ENCODE assay signal across 9 cellular contexts in the genomic region with DNA sequence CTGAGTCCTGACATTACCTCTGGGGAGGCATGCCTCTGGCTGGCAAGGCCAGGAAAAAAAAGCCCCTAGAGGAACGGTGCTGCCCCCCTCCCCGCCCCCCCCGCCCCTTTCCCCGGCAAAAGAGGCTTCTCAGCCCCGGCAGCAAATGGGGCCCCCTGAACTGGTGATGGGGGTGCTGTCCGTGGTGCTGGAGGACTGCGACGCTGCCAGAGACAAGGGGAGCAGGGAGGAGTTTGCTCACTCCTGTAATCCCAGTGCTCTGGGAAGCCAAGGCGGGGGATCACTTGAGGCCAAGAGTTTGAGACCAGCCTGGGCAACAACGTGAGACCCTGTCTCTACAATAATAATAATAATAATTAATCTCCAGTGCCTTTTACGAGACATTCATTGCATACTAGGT. TPM values are rescaled to one million over a fixed set of nuclear protein-coding genes. Genes with fewer than 3 reads are reported as not detected.
DNase-seq lines count a peak whose midpoint lies in the region; ATAC-seq, FAIRE-seq and TF ChIP-seq lines count a peak whose summit lies in the region.
"Had no signal": no experiment of that assay in that cellular context is flagged by ENCODE, and none has a peak within 500 bp of the region (broad histone marks: within the 10 kb centered on the region; RNA-seq: fewer than 3 reads in every experiment).

No MANE protein-coding gene starts in this region.

- TF ChIP-seq RAD21 in K562 (CRISPR knock-in tag; conservative IDR thresholded peaks at IDR 0.05 in 1 of 2, IDR thresholded peaks at IDR 0.05 in 1 of 2), result no peak

- no peak overlapping the region for H3K27ac ChIP-seq in K562 (ENCODE audit: extremely low read depth, low read depth, low read length)
- no peak overlapping the region for H3K27ac ChIP-seq in neural progenitor cell
- H3K27ac ChIP-seq: pancreas, VCaP had no signal

- no peak overlapping the region for H2AFZ ChIP-seq in K562 (ENCODE audit: low read depth, low read length)
- H2AFZ ChIP-seq in neural progenitor cell (replicated peaks), result no peak overlapping the region

- peak; percentile 88 for ATAC-seq in K562
- ATAC-seq in HG02840 (IDR thresholded peaks at IDR 0.05; ENCODE audit: low FRiP score, unreplicated experiment), result no peak

- no peaks in the 10 kb centered on the region for H3K36me3 Mint-ChIP-seq in neural progenitor cell

- TF ChIP-seq CTCF in K562 (IDR thresholded peaks at IDR 0.05 in 2 of 3, conservative IDR thresholded peaks at IDR 0.05 in 1 of 3; ENCODE audit: insufficient read depth in 2 of 3, low read depth in 1 of 3, low read length in 3 of 3) (no peak), neural progenitor cell (IDR thresholded peaks at IDR 0.05) (no peak)

- BruUV-seq in K562 (replicated peaks; lab: Mats Ljungman, UMichigan), result no TSS peak

- 3% methylated on average over 10 of the region's 11 CpGs for WGBS in K562 (ENCODE audit: insufficient coverage, low coverage, missing lambda C conversion rate)

- TF ChIP-seq POLR2A in K562 (conservative IDR thresholded peaks at IDR 0.05) (no peak), H54 (IDR thresholded peaks at IDR 0.05; ENCODE audit: low read depth, low read length) (no peak)

- H3K9me3 ChIP-seq in K562 (replicated peaks; ENCODE audit: control insufficient read depth, insufficient read depth, low read depth, low read length), result no peaks in the 10 kb centered on the region
- no peaks in the 10 kb centered on the region for H3K9me3 ChIP-seq in neural progenitor cell (ENCODE audit: low read depth)
- H3K9me3 ChIP-seq: pancreas had no signal

- H4K20me1 ChIP-seq in K562 (replicated peaks; ENCODE audit: control insufficient read depth, insufficient read depth, low read length) (0 out of 2 replicates have a peak, but pooled peaks cover 15% of the 10 kb centered on the region), neural progenitor cell (ENCODE audit: low read depth) (peaks cover 5% of the 10 kb centered on the region)

- H3K27me3 ChIP-seq in K562 (ENCODE audit: control insufficient read depth in 2 of 2, insufficient read depth in 2 of 2, low read length in 2 of 2), result peaks cover 9 to 53% of the 10 kb centered on the region in 2 experiments; a peak in 4 of 5 replicates
- H3K27me3 ChIP-seq in neural progenitor cell, result peaks cover 7% of the 10 kb centered on the region
- H3K27me3 ChIP-seq: pancreas had no signal

- H3K4me3 ChIP-seq in K562 (no peak overlapping the region), neural progenitor cell (no peak overlapping the region)
- H3K4me3 ChIP-seq: pancreas had no signal

- POLR2A ChIA-PET in K562 (lab: Yijun Ruan, JAX), result interaction anchor here (0.7 to 1.1 kb wide), 2 partner anchors 9 to 62 kb away, joined by 3 to 5 read pairs; no protein-coding TSS in a partner anchor

- H3K9me1 ChIP-seq in K562 (ENCODE audit: control insufficient read depth, insufficient read depth, low read length), result no peaks in the 10 kb centered on the region

- CTCF ChIA-PET in K562 (lab: Yijun Ruan, JAX; ENCODE audit: low intra/inter-chr PET ratio), result no interaction called here

- H3K27me3 Mint-ChIP-seq in neural progenitor cell (ENCODE audit: insufficient read depth, low read depth), result peaks cover 34% of the 10 kb centered on the region

- DNase-seq in HCEC 1CT (peak; percentile 10), K562 (ENCODE audit: extremely low read depth in 1 of 4, low spot score in 3 of 4) (peak; percentile 67 to 78 (median 76)), neural progenitor cell (ENCODE audit: low spot score) (peak; percentile 88), NCI-H1048 (lab: John Stamatoyannopoulos, UW) (no peak), H54 (ENCODE audit: insufficient read length, low spot score) (no peak)
- DNase-seq: pancreas had no signal

- H3K79me2 ChIP-seq in K562 (ENCODE audit: control insufficient read depth, insufficient read depth, low read length) (no peaks in the 10 kb centered on the region), neural progenitor cell (ENCODE audit: low read depth) (no peaks in the 10 kb centered on the region)

- H3K4me1 ChIP-seq in K562 (replicated peaks in 1 of 2; ENCODE audit: control insufficient read depth in 2 of 2, insufficient read depth in 2 of 2, low read length in 2 of 2), result peaks cover 0 to 3% of the 10 kb centered on the region in 2 experiments; a peak in 2 of 5 replicates
- peaks cover 5% of the 10 kb centered on the region for H3K4me1 ChIP-seq in neural progenitor cell
- H3K4me1 ChIP-seq: pancreas had no signal

- H3K9ac ChIP-seq in K562 (ENCODE audit: insufficient read depth in 1 of 2, low read depth in 2 of 2, low read length in 2 of 2) (no peak overlapping the region), neural progenitor cell (no peak overlapping the region)

- peaks cover 4% of the 10 kb centered on the region for H3F3A ChIP-seq in neural progenitor cell (ENCODE audit: low read depth)

- TF ChIP-seq EP300 in K562 (IDR thresholded peaks at IDR 0.05; ENCODE audit: low read length), result no peak

- intact Hi-C loops in K562 (cut with micrococcal nuclease), result no loop called here

- in situ Hi-C loops in K562 (cut with MboI), result no loop called here

- H3K4me1 Mint-ChIP-seq in neural progenitor cell, result peaks cover 23% of the 10 kb centered on the region

- no peak overlapping the region for H3K4me3 Mint-ChIP-seq in neural progenitor cell

- no peaks in the 10 kb centered on the region for H3K36me3 ChIP-seq in K562 (ENCODE audit: control insufficient read depth, insufficient read depth, low read length)
- no peaks in the 10 kb centered on the region for H3K36me3 ChIP-seq in neural progenitor cell
- H3K36me3 ChIP-seq: pancreas had no signal

- no peak for FAIRE-seq in K562 (lab: Jason Lieb, UNC)
- FAIRE-seq in H54 (lab: Jason Lieb, UNC), result no peak
- FAIRE-seq: pancreas had no signal

- H3K27ac Mint-ChIP-seq in neural progenitor cell, result no peak overlapping the region

- H3K4me2 ChIP-seq in K562 (ENCODE audit: insufficient read depth, low read length) (no peak overlapping the region), neural progenitor cell (peak overlapping the region; percentile 16)

- no peaks in the 10 kb centered on the region for H3K9me3 Mint-ChIP-seq in neural progenitor cell

TF ChIP-seq in PFSK-1, 5 proteins besides CTCF, POLR2A, EP300 and RAD21 (continues in another document):
- no peak for TF ChIP-seq SIN3A (IDR thresholded peaks at IDR 0.05; ENCODE audit: borderline replicate concordance, insufficient read depth, low read length)
- no peak for TF ChIP-seq FOXP2 (optimal IDR thresholded peaks at IDR 0.05; ENCODE audit: borderline replicate concordance, extremely low read depth, extremely low read length, insufficient read depth)
- no peak for TF ChIP-seq POLR2AphosphoS5 (IDR thresholded peaks at IDR 0.05; ENCODE audit: low read depth, low read length)

TF ChIP-seq in K562, 482 proteins besides CTCF, POLR2A, EP300 and RAD21 (continues in another document):
- peak; percentile 92 for TF ChIP-seq EHMT2 (IDR thresholded peaks at IDR 0.05)
- TF ChIP-seq, protein P1, sequence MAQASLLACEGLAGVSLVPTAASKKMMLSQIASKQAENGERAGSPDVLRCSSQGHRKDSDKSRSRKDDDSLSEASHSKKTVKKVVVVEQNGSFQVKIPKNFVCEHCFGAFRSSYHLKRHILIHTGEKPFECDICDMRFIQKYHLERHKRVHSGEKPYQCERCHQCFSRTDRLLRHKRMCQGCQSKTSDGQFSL (CRISPR knock-in tag; IDR thresholded peaks at IDR 0.05), result no peak
- TF ChIP-seq, protein P1 (tag; IDR thresholded peaks at IDR 0.05), result no peak
- TF ChIP-seq, protein P2, sequence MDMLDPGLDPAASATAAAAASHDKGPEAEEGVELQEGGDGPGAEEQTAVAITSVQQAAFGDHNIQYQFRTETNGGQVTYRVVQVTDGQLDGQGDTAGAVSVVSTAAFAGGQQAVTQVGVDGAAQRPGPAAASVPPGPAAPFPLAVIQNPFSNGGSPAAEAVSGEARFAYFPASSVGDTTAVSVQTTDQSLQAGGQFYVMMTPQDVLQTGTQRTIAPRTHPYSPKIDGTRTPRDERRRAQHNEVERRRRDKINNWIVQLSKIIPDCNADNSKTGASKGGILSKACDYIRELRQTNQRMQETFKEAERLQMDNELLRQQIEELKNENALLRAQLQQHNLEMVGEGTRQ (CRISPR knock-in tag; IDR thresholded peaks at IDR 0.05), result 0 out of 2 replicates have a peak, but pooled peaks have one; percentile 14
- no peak for TF ChIP-seq YY1 (IDR thresholded peaks at IDR 0.05; ENCODE audit: borderline replicate concordance in 1 of 3, control insufficient read depth in 1 of 3, extremely low read depth in 1 of 3, insufficient read depth in 3 of 3, insufficient read length in 1 of 3, insufficient replicate concordance in 2 of 3, low read depth in 1 of 3, low read length in 2 of 3)
- TF ChIP-seq MAZ (CRISPR knock-in tag; conservative IDR thresholded peaks at IDR 0.05 in 1 of 2, IDR thresholded peaks at IDR 0.05 in 1 of 2), result peak in 1 of 2 experiments; percentile 66; a peak in 2 of 4 replicates
- peak; percentile 90 for TF ChIP-seq MIER1 (IDR thresholded peaks at IDR 0.05; ENCODE audit: low read depth)
- TF ChIP-seq ZNF263 (CRISPR knock-in tag; IDR thresholded peaks at IDR 0.05; ENCODE audit: borderline replicate concordance), result 0 out of 2 replicates have a peak, but pooled peaks have one; percentile 50

RNA-seq across cellular contexts. Expression of a gene that starts 23.7 kb away (rescaled TPM):
- 3.8 TPM for polyA plus RNA-seq in PFSK-1 (2012; ENCODE audit: insufficient read length, low read depth)
- 0.32 and 1.6 TPM in 2 replicates for total RNA-seq in K562 (2011; cell fraction: chromatin; rRNA removed; ENCODE audit: low replicate concordance)
- 0.39 and 2.3 TPM in 2 replicates for total RNA-seq in K562 (2011; cell fraction: nucleolus; rRNA removed)
- total RNA-seq in K562 (2011; cell fraction: nucleoplasm; rRNA removed), result 0.84 and 0.88 TPM in 2 replicates
- total RNA-seq in K562 (2014; rRNA removed), result 0.45 and 0.59 TPM in 2 replicates
- total RNA-seq in K562 (2014; rRNA removed; fragmentation: Illumina TruSeq; extraction: Trizol), result 0.16 and 0.18 TPM in 2 replicates
- total RNA-seq in K562 (2015; rRNA removed; fragmentation: Illumina TruSeq; extraction: Trizol), result 0.08 TPM in 1 of 2 replicates, not detected in the other
- total RNA-seq in K562 (2021), result 0.47 and 0.91 TPM in 2 replicates
- 0.55 and 0.74 TPM in 2 replicates for polyA plus RNA-seq in K562 (2011; rRNA removed)
- 1.0 and 2.3 TPM in 2 replicates for polyA plus RNA-seq in K562 (2011; cell fraction: cytosol; rRNA removed)
- polyA plus RNA-seq in K562 (2011; cell fraction: nucleus; rRNA removed), result 0.60 and 0.94 TPM in 2 replicates
- 0.42 and 0.48 TPM in 2 replicates for polyA plus RNA-seq in K562 (2012)
- 0.30 and 0.37 TPM in 2 replicates for polyA plus RNA-seq in K562 (2014; fragmentation: Illumina TruSeq; extraction: Trizol)
- under 1 TPM in 1 of 2 experiments, not detected in 1; 0.04 TPM for polyA plus RNA-seq in K562 (2014; fragmentation: Nextera tagmentation; extraction: Ambion mirVana)
- 0.43 and 0.46 TPM in 2 replicates for polyA plus RNA-seq in K562 (2014; rRNA removed)
- 0.30 and 0.70 TPM in 2 replicates for polyA minus RNA-seq in K562 (2011; rRNA and poly(A)+ RNA removed)
- 0.48 and 1.0 TPM in 2 replicates for polyA minus RNA-seq in K562 (2011; cell fraction: cytosol; rRNA and poly(A)+ RNA removed)
- 0.44 and 0.54 TPM in 2 replicates for polyA minus RNA-seq in K562 (2011; cell fraction: nucleus; rRNA and poly(A)+ RNA removed)
- total RNA-seq in neural progenitor cell (ENCODE audit: low replicate concordance), result 2.2 and 4.6 TPM in 2 replicates

Comparison
In these comparisons a context has a peak if more than half of its experiments do, and no peak if none do; other contexts are left out.
1. DNase-seq: peak in HCEC 1CT (single experiment), K562 (4 of 4) and neural progenitor cell (single experiment); none in NCI-H1048 (single experiment) and H54 (single experiment).